ENCODE assay signal across 1 cellular context in genomic region chr18:657998-658946, GRCh38.
A peak's percentile ranks its signal among the peaks of the same experiment; 100 is the strongest.
TF ChIP-seq lines count a peak whose summit lies in the region.

No MANE protein-coding gene starts in this region.

TF ChIP-seq in HepG2, 621 proteins besides CTCF, POLR2A, EP300 and RAD21 (continued from another document and continues in another):
- no peak for TF ChIP-seq ZSCAN5A (CRISPR knock-in tag; IDR thresholded peaks at IDR 0.05; ENCODE audit: borderline replicate concordance)
- peak; percentile 64 for TF ChIP-seq ZNF564 (CRISPR knock-in tag; IDR thresholded peaks at IDR 0.05)
- no peak; the same call in 1 of the 2 replicates for TF ChIP-seq CHD2 (IDR thresholded peaks at IDR 0.05; ENCODE audit: low read depth, low read length)
- peak; percentile 54 for TF ChIP-seq ZNF331 (CRISPR knock-in tag; IDR thresholded peaks at IDR 0.05)
- TF ChIP-seq IRF9 (CRISPR knock-in tag; IDR thresholded peaks at IDR 0.05; ENCODE audit: borderline replicate concordance), result peak; percentile 56; the same call in 1 of the 2 replicates
- peak; percentile 82 for TF ChIP-seq KDM2A (CRISPR knock-in tag; IDR thresholded peaks at IDR 0.05; ENCODE audit: borderline replicate concordance, low read depth)
- no peak; the same call in 1 of the 2 replicates for TF ChIP-seq TARDBP (CRISPR knock-in tag; IDR thresholded peaks at IDR 0.05)
- TF ChIP-seq MAFG (CRISPR knock-in tag; IDR thresholded peaks at IDR 0.05), result no peak
- TF ChIP-seq ZNF737 (CRISPR knock-in tag; IDR thresholded peaks at IDR 0.05; ENCODE audit: borderline replicate concordance), result no peak
- TF ChIP-seq TRIM24 (CRISPR knock-in tag; IDR thresholded peaks at IDR 0.05), result no peak
- TF ChIP-seq ZNF850 (CRISPR knock-in tag; conservative IDR thresholded peaks at IDR 0.05), result no peak
- no peak for TF ChIP-seq STAT5B (CRISPR knock-in tag; IDR thresholded peaks at IDR 0.05)
- no peak for TF ChIP-seq NR1H2 (CRISPR knock-in tag; IDR thresholded peaks at IDR 0.05; ENCODE audit: borderline replicate concordance, low read depth)
- TF ChIP-seq ZNF782 (CRISPR knock-in tag; IDR thresholded peaks at IDR 0.05; ENCODE audit: borderline replicate concordance), result no peak
- TF ChIP-seq HDAC1 (CRISPR knock-in tag; IDR thresholded peaks at IDR 0.05), result peak; percentile 83
- TF ChIP-seq ETV6 (CRISPR knock-in tag; conservative IDR thresholded peaks at IDR 0.05), result peak; percentile 92; the same call in 1 of the 2 replicates
- TF ChIP-seq NFYC (CRISPR knock-in tag; IDR thresholded peaks at IDR 0.05), result peak; percentile 39; the same call in 1 of the 2 replicates
- no peak for TF ChIP-seq KLF11 (CRISPR knock-in tag; IDR thresholded peaks at IDR 0.05)
- TF ChIP-seq MEIS2 (CRISPR knock-in tag; IDR thresholded peaks at IDR 0.05), result no peak
- TF ChIP-seq GATA4 (IDR thresholded peaks at IDR 0.05; ENCODE audit: borderline replicate concordance, low read depth), result peak; percentile 62; the same call in 1 of the 2 replicates
- TF ChIP-seq ZNF574 (CRISPR knock-in tag; IDR thresholded peaks at IDR 0.05), result 0 out of 2 replicates have a peak, but pooled peaks have one; percentile 6
- TF ChIP-seq ZNF567 (CRISPR knock-in tag; IDR thresholded peaks at IDR 0.05; ENCODE audit: borderline replicate concordance), result no peak
- TF ChIP-seq NBN (conservative IDR thresholded peaks at IDR 0.05), result no peak
- TF ChIP-seq RFXAP (CRISPR knock-in tag; IDR thresholded peaks at IDR 0.05; ENCODE audit: borderline replicate concordance), result no peak
- TF ChIP-seq SSRP1 (CRISPR knock-in tag; IDR thresholded peaks at IDR 0.05), result no peak
- peak; percentile 90; the same call in 1 of the 2 replicates for TF ChIP-seq NRL (CRISPR knock-in tag; IDR thresholded peaks at IDR 0.05; ENCODE audit: borderline replicate concordance)
- TF ChIP-seq BRD4 (CRISPR knock-in tag; IDR thresholded peaks at IDR 0.05), result peak; percentile 83; the same call in 1 of the 2 replicates
- TF ChIP-seq ZNF777 (CRISPR knock-in tag; IDR thresholded peaks at IDR 0.05), result no peak; the same call in 1 of the 2 replicates
- TF ChIP-seq ZNF543 (CRISPR knock-in tag; IDR thresholded peaks at IDR 0.05), result no peak
- peak; percentile 79 for TF ChIP-seq ARID4A (CRISPR knock-in tag; IDR thresholded peaks at IDR 0.05; ENCODE audit: borderline replicate concordance)
- peak; percentile 68; the same call in 1 of the 2 replicates for TF ChIP-seq E2F5 (CRISPR knock-in tag; conservative IDR thresholded peaks at IDR 0.05)
- no peak for TF ChIP-seq ZNF343 (CRISPR knock-in tag; IDR thresholded peaks at IDR 0.05)
- TF ChIP-seq JUNB (CRISPR knock-in tag; IDR thresholded peaks at IDR 0.05; ENCODE audit: borderline replicate concordance), result no peak
- no peak for TF ChIP-seq NPAS2 (CRISPR knock-in tag; IDR thresholded peaks at IDR 0.05; ENCODE audit: borderline replicate concordance)
- peak; percentile 98 for TF ChIP-seq TFDP2 (CRISPR knock-in tag; IDR thresholded peaks at IDR 0.05)
- peak; percentile 66; the same call in 1 of the 2 replicates for TF ChIP-seq HNRNPL (IDR thresholded peaks at IDR 0.05; ENCODE audit: low read depth, low read length)
- no peak for TF ChIP-seq THAP7 (CRISPR knock-in tag; IDR thresholded peaks at IDR 0.05)
- no peak; the same call in 1 of the 2 replicates for TF ChIP-seq ZNF572 (CRISPR knock-in tag; IDR thresholded peaks at IDR 0.05)
- peak; percentile 91 for TF ChIP-seq ASH2L (IDR thresholded peaks at IDR 0.05; ENCODE audit: insufficient read length, low read depth, low read length)
- TF ChIP-seq ZBTB2 (CRISPR knock-in tag; IDR thresholded peaks at IDR 0.05; ENCODE audit: low read depth), result no peak
- no peak for TF ChIP-seq FOXP1 (IDR thresholded peaks at IDR 0.05)
- 0 out of 2 replicates have a peak, but pooled peaks have one; percentile 11 for TF ChIP-seq FOXP1 (CRISPR knock-in tag; IDR thresholded peaks at IDR 0.05)
- peak; percentile 29; the same call in 1 of the 2 replicates for TF ChIP-seq PAXIP1 (CRISPR knock-in tag; conservative IDR thresholded peaks at IDR 0.05)
- TF ChIP-seq TEF (CRISPR knock-in tag; IDR thresholded peaks at IDR 0.05), result no peak
- TF ChIP-seq ELF3 (CRISPR knock-in tag; IDR thresholded peaks at IDR 0.05), result 0 out of 2 replicates have a peak, but pooled peaks have one; percentile 12
- no peak for TF ChIP-seq BHLHE40 (IDR thresholded peaks at IDR 0.05; ENCODE audit: low read length)
